Comparison of ENCODE assay signal across 14 cellular contexts in the genomic region with DNA sequence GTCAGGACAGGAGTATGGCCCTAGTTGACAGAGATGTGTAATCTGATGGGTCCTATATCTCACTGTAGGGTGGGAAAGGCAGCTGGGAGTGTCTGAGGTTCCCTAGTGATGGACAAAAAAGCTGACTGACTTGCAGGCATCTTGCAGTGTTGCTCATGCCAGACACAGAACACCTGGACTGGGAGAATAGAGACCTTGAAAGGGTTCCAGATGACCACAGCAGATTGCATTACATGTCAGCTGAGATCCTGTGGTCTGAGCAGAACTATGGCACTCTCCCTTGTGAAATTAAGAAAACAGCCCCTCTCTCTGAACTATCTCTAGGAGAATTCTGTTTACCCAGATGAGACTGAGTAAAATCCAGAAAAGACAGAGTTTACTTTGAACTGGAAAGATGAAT.
DNase-seq lines count a peak whose midpoint lies in the region; ATAC-seq and TF ChIP-seq lines count a peak whose summit lies in the region.
"Had no signal": no experiment of that assay in that cellular context is flagged by ENCODE, and none has a peak within 500 bp of the region (broad histone marks: within the 10 kb centered on the region; RNA-seq: fewer than 3 reads in every experiment).

No MANE protein-coding gene starts in this region.

- no peaks in the 10 kb centered on the region for H3K9me3 Mint-ChIP-seq in stimulated activated memory B cell treated with anti-CD40 and anti-IgM and Interleukin-4, amounts not matched to agents 10 μg/mL and 1 μg/mL and 100 μg/mL, for 72 hours

- H3K4me3 ChIP-seq in fibroblast of villous mesenchyme (ENCODE audit: low read depth, low read length), result no peak overlapping the region
- H3K4me3 ChIP-seq: BLaER1 treated with 17β-estradiol and CSF1 and Interleukin-3, amounts not matched to agents 10 nM and 100 nM; HAP-1 had no signal

- H3K4me1 Mint-ChIP-seq in stimulated activated memory B cell treated with anti-CD40 and anti-IgM and Interleukin-4, amounts not matched to agents 10 μg/mL and 1 μg/mL and 100 μg/mL, for 72 hours, result no peaks in the 10 kb centered on the region
- H3K4me1 Mint-ChIP-seq: CD4-positive, CD25-positive, alpha-beta regulatory T cell had no signal

- no peak overlapping the region for H3K4me3 Mint-ChIP-seq in stimulated activated memory B cell treated with anti-CD40 and anti-IgM and Interleukin-4, amounts not matched to agents 10 μg/mL and 1 μg/mL and 100 μg/mL, for 72 hours
- H3K4me3 Mint-ChIP-seq: CD4-positive, CD25-positive, alpha-beta regulatory T cell had no signal

- H3K27ac Mint-ChIP-seq in stimulated activated memory B cell treated with anti-CD40 and anti-IgM and Interleukin-4, amounts not matched to agents 10 μg/mL and 1 μg/mL and 100 μg/mL, for 72 hours, result no peak overlapping the region
- H3K27ac Mint-ChIP-seq: CD4-positive, CD25-positive, alpha-beta regulatory T cell had no signal

- H3K36me3 Mint-ChIP-seq in stimulated activated memory B cell treated with anti-CD40 and anti-IgM and Interleukin-4, amounts not matched to agents 10 μg/mL and 1 μg/mL and 100 μg/mL, for 72 hours, result no peaks in the 10 kb centered on the region
- H3K36me3 Mint-ChIP-seq: CD4-positive, CD25-positive, alpha-beta regulatory T cell had no signal

- peak; percentile 41 for ATAC-seq in HG02798 (IDR thresholded peaks at IDR 0.05; ENCODE audit: poor library complexity, unreplicated experiment)
- ATAC-seq in stimulated activated memory B cell treated with anti-CD40 and anti-IgM and Interleukin-4, amounts not matched to agents 10 μg/mL and 1 μg/mL and 100 μg/mL, for 72 hours, result peak; percentile 40

- no peaks in the 10 kb centered on the region for H3K27me3 Mint-ChIP-seq in stimulated activated memory B cell treated with anti-CD40 and anti-IgM and Interleukin-4, amounts not matched to agents 10 μg/mL and 1 μg/mL and 100 μg/mL, for 72 hours

- no peak for TF ChIP-seq CTCF in fibroblast of villous mesenchyme (IDR thresholded peaks at IDR 0.05; ENCODE audit: insufficient read depth, low read depth, low read length)

- DNase-seq in RPMI7951 (ENCODE audit: low read depth) (peak; percentile 10), fibroblast of villous mesenchyme (ENCODE audit: low read depth) (peak; percentile 17), GOT3 (lab: John Stamatoyannopoulos, UW) (no peak), COR-L47 (lab: John Stamatoyannopoulos, UW) (no peak), SKM-1 (lab: John Stamatoyannopoulos, UW; ENCODE audit: unreplicated experiment) (no peak)
- DNase-seq: ACHN; Calu3; CD4-positive, CD25-positive, alpha-beta regulatory T cell; DMS 273 treated with DMSO at 0.1 percent for 48 hours; IMR-90 had no signal

Comparison
In these comparisons a context has a peak if more than half of its experiments do, and no peak if none do; other contexts are left out.
1. DNase-seq: peak in RPMI7951 (single experiment) and fibroblast of villous mesenchyme (single experiment); none in GOT3 (single experiment), COR-L47 (single experiment) and SKM-1 (single experiment).